ENCODE assay signal across 8 cellular contexts in genomic region chr10:110873951-110874350, GRCh38. TPM values are rescaled to one million over a fixed set of nuclear protein-coding genes. Genes with fewer than 3 reads are reported as not detected.
DNase-seq lines count a peak whose midpoint lies in the region; ATAC-seq and TF ChIP-seq lines count a peak whose summit lies in the region.

No MANE protein-coding gene starts in this region.

- H3K36me3 ChIP-seq in right lobe of liver: peaks cover 0 to 13% (median 1%) of the 10 kb centered on the region in 4 donors
- no peaks in the 10 kb centered on the region for H3K36me3 ChIP-seq in thyroid gland

- H3K4me3 ChIP-seq in right lobe of liver (peak overlapping the region; percentile 66 to 93 (median 81)), thyroid gland (replicated peaks in 1 of 3) (peak overlapping the region in 2 of 3 donors; percentile 80 to 99)

- H3K4me1 Mint-ChIP-seq in activated T-cell treated with anti-CD3 and anti-CD28 coated beads, Interleukin-2, amount 50 U/mL, for 4 hours (ENCODE audit: low read depth): peaks cover 64% of the 10 kb centered on the region
- peaks cover 55% of the 10 kb centered on the region for H3K4me1 Mint-ChIP-seq in activated naive CD8-positive, alpha-beta T cell treated with anti-CD3 and anti-CD28 coated beads for 36 hours

- intact Hi-C loops in right lobe of liver (cut with DNase I) (no loop called here), thyroid gland (cut with DNase I) (no loop called here)

- H3K9me3 ChIP-seq in right lobe of liver (no peaks in the 10 kb centered on the region), thyroid gland (no peaks in the 10 kb centered on the region)

- 51% methylated on average over 2 of the region's 2 CpGs for WGBS in right lobe of liver (ENCODE audit: insufficient coverage, low coverage, low lambda C conversion rate, missing lambda C conversion rate)
- WGBS in thyroid gland, 2 donors: 43 to 55% methylated on average over 2 of the region's 2 CpGs

- ATAC-seq in activated T-cell treated with anti-CD3 and anti-CD28 coated beads, Interleukin-2, amount 50 U/mL, for 4 hours: no peak
- no peak for ATAC-seq in right lobe of liver

- H3K36me3 Mint-ChIP-seq in activated T-cell treated with anti-CD3 and anti-CD28 coated beads, Interleukin-2, amount 50 U/mL, for 4 hours (ENCODE audit: insufficient read depth): peaks cover 7% of the 10 kb centered on the region
- H3K36me3 Mint-ChIP-seq in activated naive CD8-positive, alpha-beta T cell treated with anti-CD3 and anti-CD28 coated beads for 36 hours: peaks cover 27% of the 10 kb centered on the region

- H3K27ac Mint-ChIP-seq in activated naive CD8-positive, alpha-beta T cell treated with anti-CD3 and anti-CD28 coated beads for 36 hours: peak overlapping the region; percentile 88

- TF ChIP-seq CTCF in right lobe of liver (IDR thresholded peaks at IDR 0.05): no peak
- TF ChIP-seq CTCF in thyroid gland (IDR thresholded peaks at IDR 0.05): no peak

- H3K9me3 Mint-ChIP-seq in activated T-cell treated with anti-CD3 and anti-CD28 coated beads, Interleukin-2, amount 50 U/mL, for 4 hours: no peaks in the 10 kb centered on the region
- H3K9me3 Mint-ChIP-seq in activated naive CD8-positive, alpha-beta T cell treated with anti-CD3 and anti-CD28 coated beads for 36 hours: no peaks in the 10 kb centered on the region

- no peaks in the 10 kb centered on the region for H3K27me3 Mint-ChIP-seq in activated T-cell treated with anti-CD3 and anti-CD28 coated beads, Interleukin-2, amount 50 U/mL, for 4 hours (ENCODE audit: low read depth)
- H3K27me3 Mint-ChIP-seq in activated naive CD8-positive, alpha-beta T cell treated with anti-CD3 and anti-CD28 coated beads for 36 hours: no peaks in the 10 kb centered on the region

- H3K4me3 Mint-ChIP-seq in activated T-cell treated with anti-CD3 and anti-CD28 coated beads, Interleukin-2, amount 50 U/mL, for 4 hours: peak overlapping the region; percentile 80
- H3K4me3 Mint-ChIP-seq in activated naive CD8-positive, alpha-beta T cell treated with anti-CD3 and anti-CD28 coated beads for 36 hours: peak overlapping the region; percentile 82

- H3K4me1 ChIP-seq in right lobe of liver (peaks cover 0 to 21% (median 0%) of the 10 kb centered on the region in 4 donors), thyroid gland (peaks cover 19 to 20% of the 10 kb centered on the region in 2 donors)

- H3K27me3 ChIP-seq in right lobe of liver: no peaks in the 10 kb centered on the region
- no peaks in the 10 kb centered on the region for H3K27me3 ChIP-seq in thyroid gland

- TF ChIP-seq POLR2A in right lobe of liver (IDR thresholded peaks at IDR 0.05) (no peak), thyroid gland (IDR thresholded peaks at IDR 0.05) (no peak)

- H3K27ac ChIP-seq in right lobe of liver: peak overlapping the region in 2 of 3 donors; percentile 92 to 97
- peak overlapping the region; percentile 96 to 100 (median 99) for H3K27ac ChIP-seq in thyroid gland

- no peak for DNase-seq in activated T-cell treated with anti-CD3 and anti-CD28 coated beads, Interleukin-2, amount 50 U/mL, for 4 hours
- no peak for DNase-seq in activated T-cell treated with anti-CD3 and anti-CD28 coated beads for 4 hours
- no peak for DNase-seq in activated naive CD8-positive, alpha-beta T cell treated with anti-CD3 and anti-CD28 coated beads for 36 hours
- DNase-seq in right lobe of liver: no peak
- DNase-seq in thyroid gland: no peak
- no peak for DNase-seq in epidermal melanocyte (ENCODE audit: insufficient read length, low spot score)
- DNase-seq in ureter (ENCODE audit: low spot score): no peak
- no peak for DNase-seq in effector CD4-positive, alpha-beta T cell

RNA-seq across cellular contexts. Expression of gene PDCD4, which starts 2.2 kb away (rescaled TPM):
- 10 to 100 TPM; 36.5 to 55.1 (median 41.3) TPM for total RNA-seq in activated T-cell treated with anti-CD3 and anti-CD28 coated beads, Interleukin-2, amount 50 U/mL, for 4 hours
- 100 to 1,000 TPM; 125 TPM for total RNA-seq in activated naive CD8-positive, alpha-beta T cell treated with anti-CD3 and anti-CD28 coated beads for 36 hours
- total RNA-seq in right lobe of liver: 100 to 1,000 TPM in 1 of 6 experiments, 10 to 100 TPM in 5; 10.8 to 105 (median 32.5) TPM
- 100 to 1,000 TPM; 188 to 340 (median 256) TPM for total RNA-seq in thyroid gland
- 114 TPM for total RNA-seq in ureter

RNA-seq across cellular contexts. Expression of gene BBIP1, which starts 45.0 kb away (rescaled TPM):
- 10 to 100 TPM; 23.7 to 25.6 (median 24.7) TPM for total RNA-seq in activated T-cell treated with anti-CD3 and anti-CD28 coated beads, Interleukin-2, amount 50 U/mL, for 4 hours
- 10 to 100 TPM; 35.6 to 37.1 TPM for total RNA-seq in activated naive CD8-positive, alpha-beta T cell treated with anti-CD3 and anti-CD28 coated beads for 36 hours
- total RNA-seq in right lobe of liver (10 to 100 TPM in 5 of 6 experiments, 1 to 10 TPM in 1; 9.4 to 15.7 (median 11.5) TPM), thyroid gland (10 to 100 TPM; 27.3 to 48.4 (median 34.1) TPM), ureter (42.4 TPM)

RNA-seq across cellular contexts. Expression of gene SHOC2, which starts 45.5 kb away (rescaled TPM):
- total RNA-seq in activated T-cell treated with anti-CD3 and anti-CD28 coated beads, Interleukin-2, amount 50 U/mL, for 4 hours: 10 to 100 TPM; 33.0 to 43.3 (median 41.8) TPM
- total RNA-seq in activated naive CD8-positive, alpha-beta T cell treated with anti-CD3 and anti-CD28 coated beads for 36 hours: 10 to 100 TPM; 45.1 to 46.1 TPM
- 10 to 100 TPM; 16.0 to 28.6 (median 22.2) TPM for total RNA-seq in right lobe of liver
- total RNA-seq in thyroid gland: 10 to 100 TPM; 62.2 to 96.2 (median 71.1) TPM
- total RNA-seq in ureter: 68.3 TPM
